Comparison of ENCODE assay signal across 32 cellular contexts in genomic region chr5:139118804-139119203, GRCh38.
"Had no signal": no experiment of that assay in that cellular context is flagged by ENCODE, and none has a peak within 500 bp of the region (broad histone marks: within the 10 kb centered on the region; RNA-seq: fewer than 3 reads in every experiment).

No MANE protein-coding gene starts in this region.

- H3K27ac ChIP-seq: body of pancreas, breast epithelium, SJCRH30, SK-N-MC, WERI-Rb-1 had no signal

- H3K27me3 ChIP-seq: body of pancreas, breast epithelium, SJCRH30 had no signal

- H3K36me3 ChIP-seq: breast epithelium, SJCRH30 had no signal

- DNase-seq: activated CD4-positive, alpha-beta memory T cell treated with anti-CD3 and anti-CD28 coated beads, Interleukin-2, amount 10 ng/mL, durations not matched to agents 7 days and 5 days; activated CD4-positive, alpha-beta T cell treated with anti-CD3 and anti-CD28 coated beads for 1 hour; activated CD4-positive, alpha-beta T cell treated with anti-CD3 and anti-CD28 coated beads for 48 hours; activated CD4-positive, CD25-positive, alpha-beta regulatory T cell; activated effector memory CD4-positive, alpha-beta T cell treated with anti-CD3 and anti-CD28 coated beads, Interleukin-2, amount 50 U/mL, for 16 hours; activated naive CD4-positive, alpha-beta T cell; activated naive CD4-positive, alpha-beta T cell treated with anti-CD3 and anti-CD28 coated beads, Interleukin-2, amount 50 U/mL, for 16 hours; activated naive CD8-positive, alpha-beta T cell treated with anti-CD3 and anti-CD28 coated beads for 36 hours; activated T-cell treated with anti-CD3 and anti-CD28 coated beads, Interleukin-2, amount 50 U/mL, for 1 hour; activated T-cell treated with anti-CD3 and anti-CD28 coated beads, Interleukin-2, amount 50 U/mL, for 72 hours; amniotic stem cell; body of pancreas; central memory CD4-positive, alpha-beta T cell; Karpas-422; NCI-H1105; NCI-H1417 treated with DMSO at 0.1 percent for 48 hours; NCI-H187 treated with DMSO at 0.1 percent for 48 hours; NCI-H2081; NCI-H2171 treated with DMSO at 0.1 percent for 48 hours; NCI-H2227 treated with DMSO at 0.1 percent for 48 hours; NCI-H446; NCI-H524; NCI-H69; SHP77; SJCRH30; T1000; WERI-Rb-1 had no signal

- H3K4me3 ChIP-seq: body of pancreas, breast epithelium, SJCRH30, SK-N-MC had no signal

- H3K9me3 ChIP-seq: body of pancreas, breast epithelium, SJCRH30 had no signal

- ATAC-seq: activated T-cell treated with anti-CD3 and anti-CD28 coated beads, Interleukin-2, amount 50 U/mL, for 72 hours; activated T-helper 17 cell treated with anti-CD3 and anti-CD28 coated beads, Interleukin-2, amount 50 U/mL, for 72 hours; body of pancreas; Panc1 had no signal

- H3K4me1 ChIP-seq: body of pancreas, breast epithelium, SJCRH30 had no signal

- FAIRE-seq: astrocyte had no signal

- H3K27ac Mint-ChIP-seq: activated CD4-positive, alpha-beta memory T cell treated with anti-CD3 and anti-CD28 coated beads, Interleukin-2, amount 10 ng/mL, durations not matched to agents 7 days and 5 days; activated naive CD8-positive, alpha-beta T cell treated with anti-CD3 and anti-CD28 coated beads for 36 hours; activated T-cell treated with anti-CD3 and anti-CD28 coated beads, Interleukin-2, amount 50 U/mL, for 72 hours; activated T-helper 17 cell treated with anti-CD3 and anti-CD28 coated beads, Interleukin-2, amount 50 U/mL, for 72 hours had no signal

- H3K4me3 Mint-ChIP-seq: activated CD4-positive, alpha-beta memory T cell treated with anti-CD3 and anti-CD28 coated beads, Interleukin-2, amount 10 ng/mL, durations not matched to agents 7 days and 5 days; activated naive CD8-positive, alpha-beta T cell treated with anti-CD3 and anti-CD28 coated beads for 36 hours; activated T-cell treated with anti-CD3 and anti-CD28 coated beads, Interleukin-2, amount 50 U/mL, for 72 hours; activated T-helper 17 cell treated with anti-CD3 and anti-CD28 coated beads, Interleukin-2, amount 50 U/mL, for 72 hours had no signal

- H3K9me3 Mint-ChIP-seq: activated CD4-positive, alpha-beta memory T cell treated with anti-CD3 and anti-CD28 coated beads, Interleukin-2, amount 10 ng/mL, durations not matched to agents 7 days and 5 days; activated naive CD8-positive, alpha-beta T cell treated with anti-CD3 and anti-CD28 coated beads for 36 hours; activated T-cell treated with anti-CD3 and anti-CD28 coated beads, Interleukin-2, amount 50 U/mL, for 72 hours; activated T-helper 17 cell treated with anti-CD3 and anti-CD28 coated beads, Interleukin-2, amount 50 U/mL, for 72 hours had no signal

- H3K27me3 Mint-ChIP-seq: activated CD4-positive, alpha-beta memory T cell treated with anti-CD3 and anti-CD28 coated beads, Interleukin-2, amount 10 ng/mL, durations not matched to agents 7 days and 5 days; activated naive CD8-positive, alpha-beta T cell treated with anti-CD3 and anti-CD28 coated beads for 36 hours; activated T-helper 17 cell treated with anti-CD3 and anti-CD28 coated beads, Interleukin-2, amount 50 U/mL, for 72 hours had no signal

- H3K4me1 Mint-ChIP-seq: activated CD4-positive, alpha-beta memory T cell treated with anti-CD3 and anti-CD28 coated beads, Interleukin-2, amount 10 ng/mL, durations not matched to agents 7 days and 5 days; activated naive CD8-positive, alpha-beta T cell treated with anti-CD3 and anti-CD28 coated beads for 36 hours; activated T-helper 17 cell treated with anti-CD3 and anti-CD28 coated beads, Interleukin-2, amount 50 U/mL, for 72 hours had no signal
